13 cellular contexts compared by ENCODE assay signal in the genomic region with DNA sequence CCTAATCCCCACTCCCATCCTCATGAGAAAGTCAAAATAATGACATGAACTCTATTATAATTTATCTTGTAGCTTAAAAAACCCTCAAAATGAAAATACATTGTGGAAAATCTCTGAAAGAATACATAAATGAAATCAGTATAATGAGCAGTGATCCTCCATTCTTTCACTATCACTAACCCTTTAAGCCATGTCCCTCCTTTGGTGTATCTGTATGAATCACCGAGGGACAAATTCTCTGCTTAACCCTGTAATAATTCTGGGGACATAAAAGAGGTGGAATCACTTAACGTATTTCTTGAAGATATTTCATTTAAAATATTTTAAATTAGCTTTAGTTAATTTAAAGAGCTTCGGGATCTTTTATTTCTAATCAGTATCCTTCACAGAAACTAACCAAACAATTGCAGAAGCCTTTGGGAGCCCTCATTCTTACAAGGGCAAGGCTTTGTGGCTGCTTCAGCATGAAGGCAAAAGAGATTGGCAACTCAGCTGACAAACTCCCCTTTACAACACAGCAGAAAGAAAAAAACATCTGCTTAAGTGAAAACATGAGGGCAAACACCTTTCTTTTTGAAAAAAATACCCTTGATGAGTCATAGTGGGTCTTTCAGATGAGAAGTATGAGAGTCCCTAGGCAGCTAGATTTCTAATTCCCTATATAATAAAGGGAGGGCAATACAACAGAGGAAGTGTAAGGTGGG. TPM values are rescaled to one million over a fixed set of nuclear protein-coding genes. Genes with fewer than 3 reads are reported as not detected.
DNase-seq lines count a peak whose midpoint lies in the region; ATAC-seq, FAIRE-seq and TF ChIP-seq lines count a peak whose summit lies in the region.
"Had no signal": no experiment of that assay in that cellular context is flagged by ENCODE, and none has a peak within 500 bp of the region (broad histone marks: within the 10 kb centered on the region; RNA-seq: fewer than 3 reads in every experiment).

No MANE protein-coding gene starts in this region.

- no peak for FAIRE-seq in bronchial epithelial cell (lab: Jason Lieb, UNC)

- H3K4me1 Mint-ChIP-seq in activated CD4-positive, alpha-beta memory T cell treated with anti-CD3 and anti-CD28 coated beads, Interleukin-2, amount 10 ng/mL, durations not matched to agents 7 days and 5 days, result peaks cover 3% of the 10 kb centered on the region
- H3K4me1 Mint-ChIP-seq: activated naive CD4-positive, alpha-beta T cell treated with anti-CD3 and anti-CD28 coated beads, Interleukin-2, amount 50 U/mL, for 24 hours had no signal

- POLR2A ChIA-PET in activated CD4-positive, alpha-beta memory T cell treated with anti-CD3 and anti-CD28 coated beads, Interleukin-2, amount 10 ng/mL, durations not matched to agents 7 days and 5 days (lab: Charles Lee), result interaction anchor here (1.1 kb wide), 1 partner anchor 42 kb away, joined by 3 read pairs; no protein-coding TSS in a partner anchor

- H3K27me3 ChIP-seq in bronchial epithelial cell (ENCODE audit: control insufficient read depth, insufficient read depth, low read length) (no peaks in the 10 kb centered on the region), right cardiac atrium (ENCODE audit: control insufficient read depth, insufficient read depth) (no peaks in the 10 kb centered on the region)

- H3K27me3 Mint-ChIP-seq in activated CD4-positive, alpha-beta memory T cell treated with anti-CD3 and anti-CD28 coated beads, Interleukin-2, amount 10 ng/mL, durations not matched to agents 7 days and 5 days, result no peaks in the 10 kb centered on the region
- H3K27me3 Mint-ChIP-seq: IgD-negative memory B cell had no signal

- H3K4me3 ChIP-seq in bronchial epithelial cell (ENCODE audit: low read depth, low read length), result no peak overlapping the region
- H3K4me3 ChIP-seq in right cardiac atrium (ENCODE audit: low read length), result no peak overlapping the region

- CTCF ChIA-PET in activated CD4-positive, alpha-beta memory T cell treated with anti-CD3 and anti-CD28 coated beads, Interleukin-2, amount 10 ng/mL, durations not matched to agents 7 days and 5 days (lab: Charles Lee), result no interaction called here

- in situ Hi-C loops in G401 (cut with HindIII; ENCODE audit: low sequenced_read_pairs), result no loop called here

- peak; percentile 12 for DNase-seq in bronchial epithelial cell (ENCODE audit: low read depth)
- no peak for DNase-seq in G401 (ENCODE audit: low spot score)
- DNase-seq in right cardiac atrium, result no peak
- no peak for DNase-seq in activated CD4-positive, alpha-beta memory T cell treated with anti-CD3 and anti-CD28 coated beads, Interleukin-2, amount 10 ng/mL, durations not matched to agents 7 days and 5 days
- DNase-seq in OCI-M1 (lab: John Stamatoyannopoulos, UW), result no peak
- DNase-seq: left cardiac atrium had no signal

- ATAC-seq in GM18868 (IDR thresholded peaks at IDR 0.05; ENCODE audit: unreplicated experiment) (peak; percentile 98), GM21526 (IDR thresholded peaks at IDR 0.05; ENCODE audit: low FRiP score, unreplicated experiment) (peak; percentile 92), HG03108 (IDR thresholded peaks at IDR 0.05; ENCODE audit: unreplicated experiment) (peak; percentile 96), right cardiac atrium (no peak)
- ATAC-seq: left cardiac atrium had no signal

- H3K9me3 Mint-ChIP-seq in activated CD4-positive, alpha-beta memory T cell treated with anti-CD3 and anti-CD28 coated beads, Interleukin-2, amount 10 ng/mL, durations not matched to agents 7 days and 5 days, result no peaks in the 10 kb centered on the region
- H3K9me3 Mint-ChIP-seq: activated naive CD4-positive, alpha-beta T cell treated with anti-CD3 and anti-CD28 coated beads, Interleukin-2, amount 50 U/mL, for 24 hours had no signal

- intact Hi-C loops in right cardiac atrium (cut with DNase I), result no loop called here

- H3K36me3 ChIP-seq in bronchial epithelial cell (ENCODE audit: control insufficient read depth, insufficient read depth, low read length), result no peaks in the 10 kb centered on the region

- no peak for TF ChIP-seq CTCF in bronchial epithelial cell (IDR thresholded peaks at IDR 0.05; ENCODE audit: insufficient read depth, low read length, severe bottlenecking)

- no peaks in the 10 kb centered on the region for H3K36me3 Mint-ChIP-seq in activated CD4-positive, alpha-beta memory T cell treated with anti-CD3 and anti-CD28 coated beads, Interleukin-2, amount 10 ng/mL, durations not matched to agents 7 days and 5 days (ENCODE audit: low read depth)
- H3K36me3 Mint-ChIP-seq: activated naive CD4-positive, alpha-beta T cell treated with anti-CD3 and anti-CD28 coated beads, Interleukin-2, amount 50 U/mL, for 24 hours had no signal

- H3K4me1 ChIP-seq in right cardiac atrium (ENCODE audit: control insufficient read depth, insufficient read depth, low read length), result no peaks in the 10 kb centered on the region
- H3K4me1 ChIP-seq: parathyroid adenoma had no signal

- WGBS in right cardiac atrium, result 81% methylated on average over 3 of the region's 3 CpGs

- no peaks in the 10 kb centered on the region for H3K9me3 ChIP-seq in right cardiac atrium (ENCODE audit: control insufficient read depth, low read length)

- H3K27ac Mint-ChIP-seq in activated CD4-positive, alpha-beta memory T cell treated with anti-CD3 and anti-CD28 coated beads, Interleukin-2, amount 10 ng/mL, durations not matched to agents 7 days and 5 days, result no peak overlapping the region
- H3K27ac Mint-ChIP-seq: activated naive CD4-positive, alpha-beta T cell treated with anti-CD3 and anti-CD28 coated beads, Interleukin-2, amount 50 U/mL, for 24 hours; IgD-negative memory B cell had no signal

- no peak overlapping the region for H3K27ac ChIP-seq in right cardiac atrium (ENCODE audit: low read length)
- H3K27ac ChIP-seq: parathyroid adenoma, VCaP had no signal

- H3K4me3 Mint-ChIP-seq in activated CD4-positive, alpha-beta memory T cell treated with anti-CD3 and anti-CD28 coated beads, Interleukin-2, amount 10 ng/mL, durations not matched to agents 7 days and 5 days, result no peak overlapping the region
- H3K4me3 Mint-ChIP-seq: activated naive CD4-positive, alpha-beta T cell treated with anti-CD3 and anti-CD28 coated beads, Interleukin-2, amount 50 U/mL, for 24 hours; IgD-negative memory B cell had no signal

RNA-seq across cellular contexts. Expression of a gene that starts 44.0 kb away (rescaled TPM):
- total RNA-seq in bronchial epithelial cell, result 196 and 294 TPM in 2 replicates
- 0.24 and 0.49 TPM in 2 replicates for total RNA-seq in G401 (2014; rRNA removed; shearing (Covaris generic))
- total RNA-seq in right cardiac atrium, result 10 to 100 TPM; 14.4 to 50.9 (median 18.4) TPM
- polyA plus RNA-seq in right cardiac atrium, result 5.3 TPM
- total RNA-seq in activated CD4-positive, alpha-beta memory T cell treated with anti-CD3 and anti-CD28 coated beads, Interleukin-2, amount 10 ng/mL, durations not matched to agents 7 days and 5 days, result 10 to 100 TPM; 12.4 to 12.9 TPM

Comparison
In these comparisons a context has a peak if more than half of its experiments do, and no peak if none do; other contexts are left out.
1. ATAC-seq: peak in GM18868 (single experiment), GM21526 (single experiment) and HG03108 (single experiment); none in right cardiac atrium (0 of 2).